26 cellular contexts compared by ENCODE assay signal in the genomic region with DNA sequence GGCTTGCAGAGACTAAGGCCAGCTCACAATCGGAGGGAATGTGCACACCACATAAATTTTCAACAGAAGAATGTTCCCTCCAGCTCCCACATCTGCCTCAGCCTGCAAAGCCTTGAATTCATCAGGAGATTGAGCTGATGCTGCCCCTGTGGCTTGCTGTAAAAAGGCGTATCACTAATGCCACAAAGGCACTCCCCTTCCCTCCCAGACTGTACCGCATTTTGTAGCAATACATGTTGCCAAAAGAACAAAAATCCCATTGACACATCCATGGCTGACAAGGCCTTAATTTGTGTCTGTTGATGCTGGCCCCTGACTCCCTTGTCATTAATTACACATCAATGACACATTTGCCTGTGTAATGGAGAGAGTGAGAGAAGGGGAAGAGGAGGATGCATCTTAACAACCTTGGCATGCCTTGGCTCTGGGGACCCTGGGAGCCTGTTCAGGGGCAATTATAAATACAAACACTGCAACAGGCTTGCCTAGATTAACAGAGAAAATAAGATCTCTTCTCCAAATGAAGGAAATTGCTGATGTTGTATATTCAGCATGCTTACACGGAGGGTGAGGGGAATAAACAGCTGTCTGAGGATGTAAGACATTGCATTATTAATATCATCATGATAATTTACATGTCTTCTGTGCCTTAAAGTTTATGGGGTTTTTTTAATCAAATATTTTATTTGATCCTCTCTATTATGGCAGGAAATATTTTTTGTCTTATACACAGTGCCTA.
DNase-seq lines count a peak whose midpoint lies in the region; ATAC-seq, FAIRE-seq and TF ChIP-seq lines count a peak whose summit lies in the region.
"Had no signal": no experiment of that assay in that cellular context is flagged by ENCODE, and none has a peak within 500 bp of the region (broad histone marks: within the 10 kb centered on the region; RNA-seq: fewer than 3 reads in every experiment).

No MANE protein-coding gene starts in this region.

- H3K4me2 ChIP-seq in A549: no peak overlapping the region

- POLR2A ChIA-PET in A549 (lab: Yijun Ruan, JAX): no interaction called here

- WGBS in A549 (ENCODE audit: missing lambda C conversion rate): 8% methylated on average over 4 of the region's 4 CpGs

- in situ Hi-C loops in GM13977 (cut with MboI; ENCODE audit: low pct_unique_long_range_greater_than_20kb, low sequenced_read_pairs, unreplicated experiment): no loop called here

- 0 out of 3 replicates have a peak, but pooled peaks cover 2% of the 10 kb centered on the region for H3K9me3 ChIP-seq in A549
- H3K9me3 ChIP-seq: SJSA1 had no signal

- no peak overlapping the region for H3K27ac ChIP-seq in A549
- H3K27ac ChIP-seq: C4-2B, SJSA1 had no signal

- no peak overlapping the region for H3K4me3 ChIP-seq in A549
- H3K4me3 ChIP-seq: SJSA1 had no signal

- no peak for FAIRE-seq in A549 (lab: Jason Lieb, UNC)
- FAIRE-seq: GM12892 had no signal

- DNase-seq in A549 (ENCODE audit: low read depth in 1 of 2, low spot score in 1 of 2): no peak
- peak; percentile 6 for DNase-seq in NCI-H748 treated with DMSO at 0.1 percent for 48 hours (lab: John Stamatoyannopoulos, UW)
- DNase-seq in medulla oblongata (ENCODE audit: extremely low spot score): peak; percentile 3
- peak; percentile 36 for DNase-seq in retina
- DNase-seq in DMS 273 (lab: John Stamatoyannopoulos, UW; ENCODE audit: unreplicated experiment): no peak
- DNase-seq in GM13977 (ENCODE audit: low spot score): no peak
- no peak for DNase-seq in dermis blood vessel endothelial cell
- DNase-seq: Calu3; CD8-positive, alpha-beta memory T cell; DMS153; DND-41; KBM-7; MV-4-11; NCI-H1105; NCI-H1436 treated with DMSO at 0.1 percent for 48 hours; NCI-H187 treated with DMSO at 0.1 percent for 48 hours; NCI-H2171 treated with DMSO at 0.1 percent for 48 hours; NCI-H345; NCI-H524; NCI-H82; Right ventricle myocardium superior; RPMI8226 had no signal

- ATAC-seq in A549: no peak
- ATAC-seq: HCT116 had no signal

- no peaks in the 10 kb centered on the region for H3K4me1 ChIP-seq in A549
- H3K4me1 ChIP-seq: SJSA1 had no signal

- TF ChIP-seq POLR2A in A549 (IDR thresholded peaks at IDR 0.05; ENCODE audit: low read length): no peak

- no peak for TF ChIP-seq RAD21 in A549 (conservative IDR thresholded peaks at IDR 0.05 in 1 of 2, IDR thresholded peaks at IDR 0.05 in 1 of 2)

- TF ChIP-seq EP300 in A549 (IDR thresholded peaks at IDR 0.05): no peak

- TF ChIP-seq CTCF in A549 (IDR thresholded peaks at IDR 0.05) (no peak), GM13977 (IDR thresholded peaks at IDR 0.05; ENCODE audit: extremely low read depth, insufficient read depth, missing control alignments) (no peak)

- CTCF ChIA-PET in A549 (lab: Yijun Ruan, JAX): no interaction called here

TF ChIP-seq in A549, 52 proteins besides CTCF, POLR2A, EP300 and RAD21:
- peak; percentile 66 for TF ChIP-seq MAFK (IDR thresholded peaks at IDR 0.05; ENCODE audit: partially characterized antibody)
- TF ChIP-seq KDM1A (IDR thresholded peaks at IDR 0.05; ENCODE audit: low read depth): no peak
TF ChIP-seq in A549: peak in this region for 1.

Comparison
In these comparisons a context has a peak if more than half of its experiments do, and no peak if none do; other contexts are left out.
1. DNase-seq: peak in NCI-H748 treated with DMSO at 0.1 percent for 48 hours (single experiment), medulla oblongata (single experiment) and retina (single experiment); none in A549 (0 of 2), DMS 273 (single experiment), GM13977 (single experiment) and dermis blood vessel endothelial cell (single experiment).